ENCODE assay signal across 8 cellular contexts in the genomic region with DNA sequence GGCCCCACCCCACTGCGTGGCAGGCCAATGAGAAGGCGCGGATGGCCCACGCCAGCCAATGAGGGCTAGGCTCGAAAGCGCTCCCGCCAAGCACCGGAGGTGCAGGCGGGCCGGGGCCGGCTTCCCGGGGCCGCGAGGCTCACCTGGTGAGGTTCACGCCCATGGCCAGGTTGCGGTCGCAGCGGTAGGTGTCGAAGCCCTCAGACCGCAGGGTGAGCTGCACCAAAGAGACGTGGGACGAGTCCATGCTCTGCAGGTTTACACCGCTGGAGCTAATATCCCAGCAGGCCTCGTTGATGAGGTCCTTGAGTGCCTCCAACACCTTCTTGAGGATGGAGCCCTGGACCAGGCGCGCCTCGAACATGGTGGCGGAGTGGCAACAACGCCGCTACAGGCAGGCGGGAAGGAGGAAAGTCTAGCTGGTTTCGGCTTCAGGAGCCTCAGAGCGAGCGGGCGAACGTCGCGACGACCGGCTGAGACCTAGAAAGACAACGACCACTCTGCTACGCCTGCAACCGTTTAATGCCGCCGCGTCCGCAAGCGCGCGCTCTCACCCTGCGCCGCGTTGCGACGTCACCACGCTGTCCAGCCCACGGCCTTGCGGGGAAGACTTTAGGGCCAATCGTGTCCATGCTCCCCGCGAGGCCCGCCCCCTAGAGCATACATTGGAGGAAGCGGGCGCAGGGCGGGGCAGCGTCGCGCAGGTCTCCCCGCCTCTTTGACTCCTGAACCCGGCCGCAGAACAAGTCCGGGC. TPM values are rescaled to one million over a fixed set of nuclear protein-coding genes. Genes with fewer than 3 reads are reported as not detected.
DNase-seq lines count a peak whose midpoint lies in the region; ATAC-seq and TF ChIP-seq lines count a peak whose summit lies in the region.

TSS of gene PCNA (minus strand) at position 524 of the 754 bp plus-strand sequence. CDS start at position 364, 160 bp downstream.

- intact Hi-C loops in PC-3 (cut with micrococcal nuclease) (no loop called here), mucosa of descending colon (cut with DNase I, micrococcal nuclease) (no loop called here)

- H3K4me2 ChIP-seq in PC-3 (ENCODE audit: low read length), result peak within 1 kb of the TSS; percentile 90

- no peak for TF ChIP-seq EP300 in Ishikawa (IDR thresholded peaks at IDR 0.05; ENCODE audit: borderline replicate concordance)

- CTCF ChIA-PET in PC-3 (lab: Charles Lee), result interaction anchor here (1.1 kb wide), 1 partner anchor 72 kb away, joined by 4 read pairs; no protein-coding TSS in a partner anchor

- H3F3A ChIP-seq in PC-3 (ENCODE audit: low read length, unreplicated experiment), result peaks cover 26% of the 10 kb centered on the region

- DNase-seq in DMS114 treated with DMSO at 0.1 percent for 48 hours (lab: John Stamatoyannopoulos, UW; ENCODE audit: unreplicated experiment) (peak; percentile 94), PC-3 (peak; percentile 98), activated T-cell treated with anti-CD3 and anti-CD28 coated beads for 48 hours (ENCODE audit: low read depth) (peak; percentile 97), epithelial cell of esophagus (ENCODE audit: low read depth) (peak; percentile 99), mucosa of descending colon (peak; percentile 97 to 99 (median 99))
- DNase-seq in stimulated activated CD8-positive, alpha-beta memory T cell treated with anti-CD3 and anti-CD28 coated beads, Interleukin-4, amount 100 ng/mL, for 24 hours (ENCODE audit: low read depth), result peak; percentile 96

- H3K27ac ChIP-seq in PC-3 (ENCODE audit: low read length), result peak within 1 kb of the TSS; percentile 63

- H3K9me3 ChIP-seq in PC-3 (ENCODE audit: low read length) (no peaks in the 10 kb centered on the region), mucosa of descending colon (no peaks in the 10 kb centered on the region)

- peaks cover 34% of the 10 kb centered on the region for H4K20me1 ChIP-seq in PC-3 (ENCODE audit: low read length)

- peaks cover 38% of the 10 kb centered on the region for H3K4me1 ChIP-seq in PC-3 (ENCODE audit: insufficient read depth, low read length)
- H3K4me1 ChIP-seq in mucosa of descending colon (ENCODE audit: low read depth), result peaks cover 12% of the 10 kb centered on the region

- peak; percentile 97 for ATAC-seq in GM21576 (IDR thresholded peaks at IDR 0.05; ENCODE audit: unreplicated experiment)
- ATAC-seq in PC-3, result peak; percentile 97
- peak; percentile 98 for ATAC-seq in mucosa of descending colon

- H3K36me3 ChIP-seq in PC-3 (ENCODE audit: low read depth, low read length), result peaks cover 43% of the 10 kb centered on the region
- no peaks in the 10 kb centered on the region for H3K36me3 ChIP-seq in mucosa of descending colon (ENCODE audit: low read depth)

- H3K27me3 ChIP-seq in PC-3 (ENCODE audit: low read length), result no peaks in the 10 kb centered on the region

- POLR2A ChIA-PET in PC-3 (lab: Charles Lee; ENCODE audit: unreplicated experiment), result no interaction called here

- TSS peak; percentile 43 for BruUV-seq in PC-3 (replicated peaks; lab: Mats Ljungman, UMichigan)

- no peaks in the 10 kb centered on the region for H3K9me2 ChIP-seq in PC-3 (replicated peaks; ENCODE audit: low read length)

- TF ChIP-seq RAD21 in Ishikawa (IDR thresholded peaks at IDR 0.05; ENCODE audit: low read depth), result no peak

- H3K9ac ChIP-seq in PC-3 (ENCODE audit: low read length), result peak within 1 kb of the TSS; percentile 92

- TF ChIP-seq CTCF in PC-3 (conservative IDR thresholded peaks at IDR 0.05; ENCODE audit: low read depth, low read length), result no peak
- no peak for TF ChIP-seq CTCF in epithelial cell of esophagus (IDR thresholded peaks at IDR 0.05; ENCODE audit: insufficient read depth, low read depth, low read length, missing control alignments)
- TF ChIP-seq CTCF in mucosa of descending colon (IDR thresholded peaks at IDR 0.05), result peak; percentile 22

- H2AFZ ChIP-seq in PC-3 (ENCODE audit: low read length), result peak within 1 kb of the TSS; percentile 83

- H3K4me3 ChIP-seq in PC-3 (ENCODE audit: low read length), result peak within 1 kb of the TSS; percentile 84
- H3K4me3 ChIP-seq in epithelial cell of esophagus (ENCODE audit: low read length), result peak within 1 kb of the TSS; percentile 89
- peak within 1 kb of the TSS; percentile 68 for H3K4me3 ChIP-seq in mucosa of descending colon

- peaks cover 44% of the 10 kb centered on the region for H3K79me2 ChIP-seq in PC-3 (ENCODE audit: low read length)

TF ChIP-seq in Ishikawa, 13 proteins besides CTCF, POLR2A, EP300 and RAD21:
- TF ChIP-seq CREB1 (IDR thresholded peaks at IDR 0.05; ENCODE audit: low read depth) (peak; percentile 79), TEAD4 (IDR thresholded peaks at IDR 0.05) (peak; percentile 19; the same call in 1 of the 2 replicates), YY1 (IDR thresholded peaks at IDR 0.05; ENCODE audit: low read depth) (peak; percentile 41), TCF12 (IDR thresholded peaks at IDR 0.05; ENCODE audit: low read depth) (peak; percentile 37), REST (IDR thresholded peaks at IDR 0.05; ENCODE audit: low read depth) (0 out of 2 replicates have a peak, but pooled peaks have one; percentile 5), EGR1 (IDR thresholded peaks at IDR 0.05) (no peak), FOXM1 (IDR thresholded peaks at IDR 0.05; ENCODE audit: borderline replicate concordance, low read depth) (no peak; the same call in 1 of the 2 replicates), TAF1 (IDR thresholded peaks at IDR 0.05; ENCODE audit: low read depth) (peak; percentile 90), MAX (IDR thresholded peaks at IDR 0.05) (peak; percentile 94), NFIC (IDR thresholded peaks at IDR 0.05) (no peak; the same call in none of the 2 replicates), USF1 (IDR thresholded peaks at IDR 0.05) (0 out of 2 replicates have a peak, but pooled peaks have one; percentile 18), CEBPB (IDR thresholded peaks at IDR 0.05) (no peak), ZBTB7A (IDR thresholded peaks at IDR 0.05; ENCODE audit: low read depth) (0 out of 2 replicates have a peak, but pooled peaks have one; percentile 56)

RNA-seq across cellular contexts. Expression of gene PCNA, which starts in this region (rescaled TPM):
- total RNA-seq in PC-3 (2014; rRNA removed), result 254 and 286 TPM in 2 replicates
- 10 to 100 TPM; 43.4 to 91.1 (median 48.7) TPM for total RNA-seq in mucosa of descending colon

Comparison
In these comparisons a context has a peak if more than half of its experiments do, and no peak if none do; other contexts are left out.
1. Peak in every context shown above with its lines: DNase-seq, ATAC-seq, H3K4me3 ChIP-seq and H3K27ac ChIP-seq.